Comparison of ENCODE assay signal across 12 cellular contexts in the genomic region with DNA sequence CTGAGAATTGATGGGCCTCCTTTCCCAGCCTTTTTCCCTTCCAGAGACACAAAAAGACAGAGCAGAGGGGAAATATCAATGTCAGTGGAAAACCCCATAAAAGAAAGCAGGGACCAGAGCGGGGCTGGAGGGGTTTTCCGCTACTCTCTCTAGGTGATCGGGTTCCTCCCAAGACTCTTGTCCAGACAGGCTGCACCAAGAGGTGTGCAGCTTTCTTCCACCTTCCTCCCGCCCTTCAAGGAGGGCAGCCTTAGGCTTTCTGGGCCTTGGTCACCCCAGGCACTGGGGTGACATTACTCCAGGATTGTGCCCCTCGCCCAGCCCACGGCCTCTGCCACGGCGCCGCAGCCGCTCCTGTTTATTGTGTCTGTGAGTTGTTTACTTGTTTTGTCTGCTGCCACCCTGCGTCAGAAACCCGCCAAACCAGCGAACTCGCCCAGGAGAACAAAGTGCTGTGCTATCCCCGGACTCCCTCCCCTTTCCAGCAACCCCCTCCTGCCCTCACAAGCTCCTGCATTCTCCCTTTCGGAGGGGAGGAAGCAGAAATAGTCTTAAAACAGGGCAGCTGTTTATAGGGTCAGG. TPM values are rescaled to one million over a fixed set of nuclear protein-coding genes. Genes with fewer than 3 reads are reported as not detected.
DNase-seq lines count a peak whose midpoint lies in the region; ATAC-seq, FAIRE-seq and TF ChIP-seq lines count a peak whose summit lies in the region.
"Had no signal": no experiment of that assay in that cellular context is flagged by ENCODE, and none has a peak within 500 bp of the region (broad histone marks: within the 10 kb centered on the region; RNA-seq: fewer than 3 reads in every experiment).

No MANE protein-coding gene starts in this region.

- peak overlapping the region; percentile 31 for H2AFZ ChIP-seq in keratinocyte (ENCODE audit: control insufficient read depth, low read length)
- H2AFZ ChIP-seq: PC-9 had no signal

- H3K36me3 ChIP-seq in keratinocyte (ENCODE audit: control insufficient read depth in 2 of 2, extremely low read depth in 1 of 2, insufficient read depth in 2 of 2, low read length in 2 of 2), result no peaks in the 10 kb centered on the region
- H3K36me3 ChIP-seq: BLaER1 treated with 17β-estradiol and CSF1 and Interleukin-3, amounts not matched to agents 10 nM and 100 nM had no signal

- H3K4me3 ChIP-seq in keratinocyte (ENCODE audit: control insufficient read depth in 2 of 3, extremely low read depth in 1 of 3, insufficient read depth in 2 of 3, low read depth in 1 of 3, low read length in 3 of 3), result peak overlapping the region; percentile 21 to 82 (median 74)
- H3K4me3 ChIP-seq: BLaER1 treated with 17β-estradiol and CSF1 and Interleukin-3, amounts not matched to agents 10 nM and 100 nM; PC-9 had no signal

- dilution Hi-C loops in keratinocyte (cut with MboI; ENCODE audit: extremely low pct_ligation_motif_present, low sequenced_read_pairs), result no loop called here

- H3K27ac ChIP-seq in 22Rv1, result no peak overlapping the region
- H3K27ac ChIP-seq in keratinocyte (ENCODE audit: control insufficient read depth, insufficient read depth, low read length), result peak overlapping the region; percentile 98
- H3K27ac ChIP-seq: BLaER1 treated with 17β-estradiol and CSF1 and Interleukin-3, amounts not matched to agents 10 nM and 100 nM; PC-9 had no signal

- H3K9me1 ChIP-seq in keratinocyte (ENCODE audit: control insufficient read depth, extremely low read depth, insufficient read depth, low read length), result no peaks in the 10 kb centered on the region

- ATAC-seq in GM21723 (IDR thresholded peaks at IDR 0.05; ENCODE audit: unreplicated experiment), result peak; percentile 38
- ATAC-seq: activated CD8-positive, alpha-beta T cell treated with anti-CD3 and anti-CD28 coated beads, Interleukin-2, amount 10 ng/mL, durations not matched to agents 7 days and 5 days had no signal

- H3K9ac ChIP-seq in keratinocyte (ENCODE audit: control insufficient read depth, extremely low read depth, insufficient read depth, low read length), result peak overlapping the region; percentile 98
- H3K9ac ChIP-seq: BLaER1 treated with 17β-estradiol and CSF1 and Interleukin-3, amounts not matched to agents 10 nM and 100 nM had no signal

- DNase-seq in SK-MEL-5 (ENCODE audit: low read depth, low spot score), result peak; percentile 86
- no peak for DNase-seq in keratinocyte (ENCODE audit: low read depth, low spot score)
- DNase-seq in hypothalamus (lab: John Stamatoyannopoulos, UW), result no peak
- no peak for DNase-seq in stimulated activated naive CD4-positive, alpha-beta T cell treated with Interleukin-2 at 50 U/mL for 16 hours (lab: John Stamatoyannopoulos, UW)
- DNase-seq in A172 (ENCODE audit: low spot score), result no peak
- DNase-seq in iPS-NIHi7 (ENCODE audit: extremely low spot score), result no peak
- DNase-seq: activated CD8-positive, alpha-beta T cell treated with anti-CD3 and anti-CD28 coated beads, Interleukin-2, amount 10 ng/mL, durations not matched to agents 7 days and 5 days; PC-9 had no signal

- H3K4me2 ChIP-seq in keratinocyte (ENCODE audit: control insufficient read depth, extremely low read depth, insufficient read depth, low read depth, low read length), result peak overlapping the region; percentile 96
- H3K4me2 ChIP-seq: BLaER1 treated with 17β-estradiol and CSF1 and Interleukin-3, amounts not matched to agents 10 nM and 100 nM; PC-9 had no signal

- no peaks in the 10 kb centered on the region for H4K20me1 ChIP-seq in keratinocyte (ENCODE audit: control insufficient read depth, extremely low read depth, insufficient read depth, low read length)

- peak; percentile 9 for FAIRE-seq in keratinocyte (lab: Jason Lieb, UNC)
- FAIRE-seq: astrocyte had no signal

- H3K4me1 ChIP-seq in keratinocyte (ENCODE audit: control insufficient read depth, extremely low read depth, insufficient read depth, low read length), result peaks cover 71% of the 10 kb centered on the region
- H3K4me1 ChIP-seq: BLaER1 treated with 17β-estradiol and CSF1 and Interleukin-3, amounts not matched to agents 10 nM and 100 nM had no signal

- H3K27me3 ChIP-seq in keratinocyte (ENCODE audit: control insufficient read depth, extremely low read depth, insufficient read depth, low read length), result no peaks in the 10 kb centered on the region

- no peaks in the 10 kb centered on the region for H3K9me3 ChIP-seq in keratinocyte (ENCODE audit: control insufficient read depth, low read depth, low read length)

- peaks cover 82% of the 10 kb centered on the region for H3K79me2 ChIP-seq in keratinocyte (ENCODE audit: control insufficient read depth, insufficient read depth, low read length)

- in situ Hi-C loops in SK-MEL-5 (cut with HindIII; ENCODE audit: low pct_unique_long_range_greater_than_20kb, low sequenced_read_pairs), result no loop called here

- peak; percentile 66 for TF ChIP-seq CTCF in 22Rv1 (IDR thresholded peaks at IDR 0.05)
- TF ChIP-seq CTCF in keratinocyte (optimal IDR thresholded peaks at IDR 0.05 in 1 of 3, IDR thresholded peaks at IDR 0.05 in 1 of 3, conservative IDR thresholded peaks at IDR 0.05 in 1 of 3; ENCODE audit: extremely low read depth in 1 of 3, insufficient read depth in 2 of 3, low read length in 3 of 3), result peak; percentile 50 to 68 (median 62)

RNA-seq across cellular contexts. Expression of gene HOXC6, which starts 6.7 kb away (rescaled TPM):
- total RNA-seq in SK-MEL-5 (2014; rRNA removed; shearing (Covaris generic)), result 1.5 and 2.1 TPM in 2 replicates
- polyA plus RNA-seq in SK-MEL-5 (2015; cell fraction: cytosol; rRNA removed), result 8.4 and 10.3 TPM in 2 replicates
- 4.1 and 13.3 TPM in 2 replicates for polyA plus RNA-seq in SK-MEL-5 (2015; cell fraction: nucleus; rRNA removed)
- 3.7 to 5.6 TPM (median 4.7 TPM) in 3 replicates for polyA plus RNA-seq in keratinocyte
- polyA plus RNA-seq in keratinocyte (2011; ENCODE audit: low read depth), result 4.3 TPM
- 3.6 and 4.6 TPM in 2 replicates for polyA plus RNA-seq in keratinocyte (2011; cell fraction: cytosol; rRNA removed)
- 9.2 and 13.8 TPM in 2 replicates for polyA plus RNA-seq in keratinocyte (2011; cell fraction: nucleus; rRNA removed)
- 2.9 and 6.1 TPM in 2 replicates for polyA plus RNA-seq in keratinocyte (2012; ENCODE audit: low replicate concordance)
- polyA minus RNA-seq in keratinocyte, result 3.5 to 4.5 TPM (median 4.0 TPM) in 3 replicates
- polyA minus RNA-seq in keratinocyte (2011; cell fraction: cytosol; rRNA and poly(A)+ RNA removed), result 0.96 TPM
- 2.5 and 2.9 TPM in 2 replicates for polyA minus RNA-seq in keratinocyte (2011; cell fraction: nucleus; rRNA and poly(A)+ RNA removed)
- 0.31 and 2.5 TPM in 2 replicates for total RNA-seq in A172 (2014; rRNA removed; shearing (Covaris generic))
- total RNA-seq: activated CD8-positive, alpha-beta T cell treated with anti-CD3 and anti-CD28 coated beads, Interleukin-2, amount 10 ng/mL, durations not matched to agents 7 days and 5 days; astrocyte had no signal

RNA-seq across cellular contexts. Expression of gene HOXC5, which starts 11.3 kb away (rescaled TPM):
- not detected in 2 replicates for total RNA-seq in SK-MEL-5 (2014; rRNA removed; shearing (Covaris generic))
- not detected in 2 replicates for polyA plus RNA-seq in SK-MEL-5 (2015; cell fraction: cytosol; rRNA removed)
- not detected in 2 replicates for polyA plus RNA-seq in SK-MEL-5 (2015; cell fraction: nucleus; rRNA removed)
- polyA plus RNA-seq in keratinocyte, result 0.18 to 0.73 TPM (median 0.33 TPM) in 3 replicates
- not detected for polyA plus RNA-seq in keratinocyte (2011; ENCODE audit: low read depth)
- polyA plus RNA-seq in keratinocyte (2011; cell fraction: cytosol; rRNA removed), result 0.21 and 0.69 TPM in 2 replicates
- 0.59 and 0.97 TPM in 2 replicates for polyA plus RNA-seq in keratinocyte (2011; cell fraction: nucleus; rRNA removed)
- polyA plus RNA-seq in keratinocyte (2012; ENCODE audit: low replicate concordance), result 0.71 TPM in 1 of 2 replicates, not detected in the other
- 0.13 to 1.1 TPM (median 0.42 TPM) in 3 replicates for polyA minus RNA-seq in keratinocyte
- not detected for polyA minus RNA-seq in keratinocyte (2011; cell fraction: cytosol; rRNA and poly(A)+ RNA removed)
- 0.42 and 0.93 TPM in 2 replicates for polyA minus RNA-seq in keratinocyte (2011; cell fraction: nucleus; rRNA and poly(A)+ RNA removed)
- total RNA-seq in A172 (2014; rRNA removed; shearing (Covaris generic)), result 0.57 TPM in 1 of 2 replicates, not detected in the other
- total RNA-seq: activated CD8-positive, alpha-beta T cell treated with anti-CD3 and anti-CD28 coated beads, Interleukin-2, amount 10 ng/mL, durations not matched to agents 7 days and 5 days; astrocyte had no signal

RNA-seq across cellular contexts. Expression of gene HOXC8, which starts 12.7 kb away (rescaled TPM):
- total RNA-seq in SK-MEL-5 (2014; rRNA removed; shearing (Covaris generic)), result 1.0 and 1.1 TPM in 2 replicates
- 4.2 and 5.3 TPM in 2 replicates for polyA plus RNA-seq in SK-MEL-5 (2015; cell fraction: cytosol; rRNA removed)
- polyA plus RNA-seq in SK-MEL-5 (2015; cell fraction: nucleus; rRNA removed), result 6.3 and 7.8 TPM in 2 replicates
- 1.8 to 3.8 TPM (median 2.0 TPM) in 3 replicates for polyA plus RNA-seq in keratinocyte
- 2.1 TPM for polyA plus RNA-seq in keratinocyte (2011; ENCODE audit: low read depth)
- 3.3 TPM in 2 replicates for polyA plus RNA-seq in keratinocyte (2011; cell fraction: cytosol; rRNA removed)
- 4.2 and 4.7 TPM in 2 replicates for polyA plus RNA-seq in keratinocyte (2011; cell fraction: nucleus; rRNA removed)
- polyA plus RNA-seq in keratinocyte (2012; ENCODE audit: low replicate concordance), result 2.0 and 3.3 TPM in 2 replicates
- 1.3 to 2.3 TPM (median 1.5 TPM) in 3 replicates for polyA minus RNA-seq in keratinocyte
- polyA minus RNA-seq in keratinocyte (2011; cell fraction: cytosol; rRNA and poly(A)+ RNA removed), result 2.1 TPM
- 1.4 and 1.6 TPM in 2 replicates for polyA minus RNA-seq in keratinocyte (2011; cell fraction: nucleus; rRNA and poly(A)+ RNA removed)
- not detected in 2 replicates for total RNA-seq in A172 (2014; rRNA removed; shearing (Covaris generic))
- total RNA-seq: activated CD8-positive, alpha-beta T cell treated with anti-CD3 and anti-CD28 coated beads, Interleukin-2, amount 10 ng/mL, durations not matched to agents 7 days and 5 days; astrocyte had no signal

RNA-seq across cellular contexts. Expression of gene HOXC9, which starts 21.6 kb away (rescaled TPM):
- 7.2 and 9.4 TPM in 2 replicates for total RNA-seq in SK-MEL-5 (2014; rRNA removed; shearing (Covaris generic))
- polyA plus RNA-seq in SK-MEL-5 (2015; cell fraction: cytosol; rRNA removed), result 12.0 and 14.2 TPM in 2 replicates
- 0.28 and 1.6 TPM in 2 replicates for polyA plus RNA-seq in SK-MEL-5 (2015; cell fraction: nucleus; rRNA removed)
- polyA plus RNA-seq in keratinocyte, result 1.1 to 3.3 TPM (median 1.8 TPM) in 3 replicates
- polyA plus RNA-seq in keratinocyte (2011; ENCODE audit: low read depth), result 2.9 TPM
- 2.4 and 2.9 TPM in 2 replicates for polyA plus RNA-seq in keratinocyte (2011; cell fraction: cytosol; rRNA removed)
- polyA plus RNA-seq in keratinocyte (2011; cell fraction: nucleus; rRNA removed), result 3.1 and 3.7 TPM in 2 replicates
- polyA plus RNA-seq in keratinocyte (2012; ENCODE audit: low replicate concordance), result 3.5 and 4.4 TPM in 2 replicates
- 0.23 to 1.4 TPM (median 0.90 TPM) in 3 replicates for polyA minus RNA-seq in keratinocyte
- polyA minus RNA-seq in keratinocyte (2011; cell fraction: cytosol; rRNA and poly(A)+ RNA removed), result 2.1 TPM
- polyA minus RNA-seq in keratinocyte (2011; cell fraction: nucleus; rRNA and poly(A)+ RNA removed), result 1.2 and 1.4 TPM in 2 replicates
- total RNA-seq in A172 (2014; rRNA removed; shearing (Covaris generic)), result 6.3 and 11.0 TPM in 2 replicates
- total RNA-seq: activated CD8-positive, alpha-beta T cell treated with anti-CD3 and anti-CD28 coated beads, Interleukin-2, amount 10 ng/mL, durations not matched to agents 7 days and 5 days; astrocyte had no signal

RNA-seq across cellular contexts. Expression of gene HOXC4, which starts 32.1 kb away (rescaled TPM):
- total RNA-seq in SK-MEL-5 (2014; rRNA removed; shearing (Covaris generic)), result 2.2 and 2.4 TPM in 2 replicates
- polyA plus RNA-seq in SK-MEL-5 (2015; cell fraction: cytosol; rRNA removed), result 5.9 and 8.1 TPM in 2 replicates
- polyA plus RNA-seq in SK-MEL-5 (2015; cell fraction: nucleus; rRNA removed), result 4.2 and 10.2 TPM in 2 replicates
- 0.81 to 1.8 TPM (median 1.8 TPM) in 3 replicates for polyA plus RNA-seq in keratinocyte
- polyA plus RNA-seq in keratinocyte (2011; ENCODE audit: low read depth), result 0.19 TPM
- 0.73 and 1.2 TPM in 2 replicates for polyA plus RNA-seq in keratinocyte (2011; cell fraction: cytosol; rRNA removed)
- polyA plus RNA-seq in keratinocyte (2011; cell fraction: nucleus; rRNA removed), result 2.1 and 3.1 TPM in 2 replicates
- polyA plus RNA-seq in keratinocyte (2012; ENCODE audit: low replicate concordance), result 1.1 and 2.3 TPM in 2 replicates
- polyA minus RNA-seq in keratinocyte, result 0.16 to 1.5 TPM in 2 of 3 replicates, not detected in the other
- polyA minus RNA-seq in keratinocyte (2011; cell fraction: cytosol; rRNA and poly(A)+ RNA removed), result not detected
- polyA minus RNA-seq in keratinocyte (2011; cell fraction: nucleus; rRNA and poly(A)+ RNA removed), result 0.39 TPM in 1 of 2 replicates, not detected in the other
- not detected in 2 replicates for total RNA-seq in A172 (2014; rRNA removed; shearing (Covaris generic))
- total RNA-seq: astrocyte had no signal
